Comparison of ENCODE assay signal across 8 cellular contexts in the genomic region with DNA sequence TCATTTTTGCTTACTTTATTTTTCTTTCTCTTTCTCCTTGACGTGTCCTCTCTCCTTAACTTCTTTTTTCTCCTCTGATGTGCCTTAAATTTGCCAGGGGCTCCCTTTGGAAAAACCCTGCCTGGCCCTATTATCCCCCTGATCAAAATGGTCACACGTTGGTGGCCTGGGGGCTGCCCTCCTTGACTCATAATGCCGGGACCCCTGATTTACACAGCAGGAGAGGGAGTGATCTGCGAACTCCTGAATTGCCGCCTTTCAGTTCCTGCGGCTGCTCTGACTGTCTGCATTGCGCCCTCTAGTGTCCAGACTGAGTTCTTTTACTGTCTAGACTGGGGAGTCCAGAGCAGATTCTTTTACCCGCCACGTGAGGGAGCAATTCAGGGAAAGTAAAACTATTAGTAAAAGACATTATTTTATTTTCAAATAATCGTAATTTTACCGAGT. TPM values are rescaled to one million over a fixed set of nuclear protein-coding genes. Genes with fewer than 3 reads are reported as not detected.
DNase-seq lines count a peak whose midpoint lies in the region; TF ChIP-seq lines count a peak whose summit lies in the region.

No MANE protein-coding gene starts in this region.

- TF ChIP-seq CTCF in GM10266 (IDR thresholded peaks at IDR 0.05; ENCODE audit: control insufficient read depth, insufficient read depth, low read depth, missing control alignments) (peak; percentile 97), HFF-Myc (IDR thresholded peaks at IDR 0.05; ENCODE audit: low read depth, low read length, missing control alignments) (peak; percentile 97)

- no peak overlapping the region for H3K18ac ChIP-seq in trophoblast cell (ENCODE audit: low read length)

- H2AK5ac ChIP-seq in trophoblast cell (ENCODE audit: low read length), result no peak overlapping the region

- H3K27ac Mint-ChIP-seq in activated naive CD4-positive, alpha-beta T cell treated with anti-CD3 and anti-CD28 coated beads, Interleukin-2, amount 10 ng/mL, durations not matched to agents 7 days and 5 days, result peak overlapping the region; percentile 68

- H3K27me3 ChIP-seq in trophoblast cell (ENCODE audit: insufficient read depth, low read length), result no peaks in the 10 kb centered on the region

- H3K36me3 Mint-ChIP-seq in activated naive CD4-positive, alpha-beta T cell treated with anti-CD3 and anti-CD28 coated beads, Interleukin-2, amount 10 ng/mL, durations not matched to agents 7 days and 5 days, result peaks cover 13% of the 10 kb centered on the region

- H2BK5ac ChIP-seq in trophoblast cell (ENCODE audit: low read depth, low read length, poor library complexity), result no peak overlapping the region

- no peaks in the 10 kb centered on the region for H3K27me3 Mint-ChIP-seq in activated naive CD4-positive, alpha-beta T cell treated with anti-CD3 and anti-CD28 coated beads, Interleukin-2, amount 10 ng/mL, durations not matched to agents 7 days and 5 days

- H3K79me1 ChIP-seq in trophoblast cell (ENCODE audit: low read length), result no peaks in the 10 kb centered on the region

- H3K9me3 Mint-ChIP-seq in activated naive CD4-positive, alpha-beta T cell treated with anti-CD3 and anti-CD28 coated beads, Interleukin-2, amount 10 ng/mL, durations not matched to agents 7 days and 5 days, result peaks cover 9% of the 10 kb centered on the region

- H3K4me3 ChIP-seq in HFF-Myc (replicated peaks; ENCODE audit: low read depth, low read length) (no peak overlapping the region), trophoblast cell (ENCODE audit: low read depth, low read length) (no peak overlapping the region)

- no peak overlapping the region for H2AFZ ChIP-seq in trophoblast cell (ENCODE audit: insufficient read depth, low read length, poor library complexity)

- H3K14ac ChIP-seq in trophoblast cell (ENCODE audit: low read length), result no peak overlapping the region

- in situ Hi-C loops in SK-MEL-5 (cut with HindIII; ENCODE audit: low pct_unique_long_range_greater_than_20kb, low sequenced_read_pairs), result no loop called here

- H3K9me3 ChIP-seq in trophoblast cell (ENCODE audit: insufficient read depth, low read depth, low read length), result no peaks in the 10 kb centered on the region

- H3K4ac ChIP-seq in trophoblast cell (ENCODE audit: low read depth, low read length), result no peak overlapping the region

- H3K36me3 ChIP-seq in trophoblast cell (ENCODE audit: control insufficient read depth in 1 of 2, insufficient read depth in 2 of 2, low read length in 2 of 2), result no peaks in the 10 kb centered on the region

- H3K4me3 Mint-ChIP-seq in activated naive CD4-positive, alpha-beta T cell treated with anti-CD3 and anti-CD28 coated beads, Interleukin-2, amount 10 ng/mL, durations not matched to agents 7 days and 5 days, result peak overlapping the region; percentile 62

- H3K9ac ChIP-seq in trophoblast cell (ENCODE audit: low read length), result no peak overlapping the region

- no peak overlapping the region for H2BK120ac ChIP-seq in trophoblast cell (ENCODE audit: insufficient read depth, low read length, poor library complexity)

- DNase-seq in GM10266 (ENCODE audit: extremely low spot score), result peak; percentile 69
- peak; percentile 83 for DNase-seq in HFF-Myc (ENCODE audit: extremely low read depth, low read depth)
- DNase-seq in MV-4-11 (lab: John Stamatoyannopoulos, UW), result peak; percentile 91
- peak; percentile 92 for DNase-seq in SK-MEL-5 (ENCODE audit: low read depth, low spot score)
- peak; percentile 85 for DNase-seq in activated naive CD4-positive, alpha-beta T cell treated with anti-CD3 and anti-CD28 coated beads, Interleukin-2, amount 10 ng/mL, durations not matched to agents 7 days and 5 days
- peak; percentile 74 for DNase-seq in glomerular endothelial cell (ENCODE audit: extremely low read depth, low read depth, low spot score)
- peak; percentile 35 to 82 for DNase-seq in trophoblast cell
- peak; percentile 85 for DNase-seq in ureter (ENCODE audit: low spot score)

- no peak overlapping the region for H2BK12ac ChIP-seq in trophoblast cell (ENCODE audit: low read length)

- no peak overlapping the region for H4K12ac ChIP-seq in trophoblast cell (ENCODE audit: low read depth, low read length)

- H4K91ac ChIP-seq in trophoblast cell (ENCODE audit: low read depth, low read length), result no peak overlapping the region

- H3K79me2 ChIP-seq in trophoblast cell (ENCODE audit: control insufficient read depth, insufficient read depth, low read length, poor library complexity), result no peaks in the 10 kb centered on the region

- no CpG with 5 or more reads among the region's 11 CpGs for WGBS in trophoblast cell (ENCODE audit: extremely low coverage, insufficient coverage, insufficient read length)

- no peak overlapping the region for H3K27ac ChIP-seq in trophoblast cell (ENCODE audit: low read depth, low read length)

- H4K8ac ChIP-seq in trophoblast cell (ENCODE audit: low read depth, low read length), result no peak overlapping the region

- H3K23ac ChIP-seq in trophoblast cell (ENCODE audit: low read length), result no peak overlapping the region

- no peak overlapping the region for H3K4me2 ChIP-seq in trophoblast cell (ENCODE audit: low read length)

- peaks cover 68% of the 10 kb centered on the region for H3K4me1 Mint-ChIP-seq in activated naive CD4-positive, alpha-beta T cell treated with anti-CD3 and anti-CD28 coated beads, Interleukin-2, amount 10 ng/mL, durations not matched to agents 7 days and 5 days

- no peaks in the 10 kb centered on the region for H3K4me1 ChIP-seq in trophoblast cell (ENCODE audit: control insufficient read depth in 1 of 2, insufficient read depth in 2 of 2, low read length in 2 of 2)

- CTCF ChIA-PET in activated naive CD4-positive, alpha-beta T cell treated with anti-CD3 and anti-CD28 coated beads, Interleukin-2, amount 10 ng/mL, durations not matched to agents 7 days and 5 days (lab: Charles Lee), result interaction anchor here (0.7 to 5.0 kb wide), 18 partner anchors 11 to 201 kb away, joined by 3 to 54 read pairs (median 5); partner anchors contain the start of gene GZMB

RNA-seq across cellular contexts. Expression of gene GZMB, which starts 44.8 kb away (rescaled TPM):
- not detected in 2 replicates for total RNA-seq in SK-MEL-5 (2014; rRNA removed; shearing (Covaris generic))
- polyA plus RNA-seq in SK-MEL-5 (2015; cell fraction: cytosol; rRNA removed), result not detected in 2 replicates
- polyA plus RNA-seq in SK-MEL-5 (2015; cell fraction: nucleus; rRNA removed), result not detected in 2 replicates
- total RNA-seq in glomerular endothelial cell, result not detected in 2 replicates
- polyA plus RNA-seq in trophoblast cell (2013), result not detected in 2 replicates
- total RNA-seq in ureter, result 0.94 TPM
